In the genomic region with DNA sequence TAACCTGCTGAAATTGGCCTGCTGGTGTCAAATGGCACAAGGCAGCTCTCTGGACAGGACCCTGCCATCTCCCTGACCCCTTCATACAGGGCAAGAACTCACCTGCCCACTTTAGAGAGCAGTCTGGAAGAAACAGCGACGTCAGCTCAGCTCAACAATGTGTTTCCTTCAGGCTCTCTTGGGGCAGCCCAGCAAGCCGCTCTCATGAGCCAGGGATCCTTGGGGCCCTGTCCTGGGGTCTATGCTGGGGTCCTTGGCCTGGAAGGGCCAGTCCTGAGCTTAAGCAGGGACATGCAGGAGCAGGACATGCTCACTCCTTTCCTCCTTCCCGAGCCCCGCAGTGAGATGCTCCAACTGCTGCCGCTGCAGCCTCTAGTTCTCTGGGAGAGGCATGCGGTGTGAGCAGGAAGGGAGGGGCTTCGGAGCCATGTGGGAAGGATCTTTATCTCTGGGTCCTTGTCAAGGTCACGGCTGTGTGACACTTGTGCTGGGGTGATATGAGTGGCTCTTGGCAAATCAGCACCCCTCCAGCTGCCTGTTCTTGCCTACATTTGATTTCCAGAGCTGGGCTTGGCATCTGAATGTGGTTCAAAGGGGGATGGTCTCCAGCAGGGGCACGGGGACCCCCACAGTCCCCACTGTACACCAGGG, we compare ENCODE assay signal across 10 cellular contexts. TPM values are rescaled to one million over a fixed set of nuclear protein-coding genes. Genes with fewer than 3 reads are reported as not detected.
A peak's percentile ranks its signal among the peaks of the same experiment; 100 is the strongest.
DNase-seq lines count a peak whose midpoint lies in the region; ATAC-seq and TF ChIP-seq lines count a peak whose summit lies in the region.
"Had no signal": no experiment of that assay in that cellular context is flagged by ENCODE, and none has a peak within 500 bp of the region (broad histone marks: within the 10 kb centered on the region; RNA-seq: fewer than 3 reads in every experiment).

No MANE protein-coding gene starts in this region.

- POLR2A ChIA-PET in HCT116 (lab: Charles Lee): interaction anchor here (1.0 to 2.0 kb wide), 2 partner anchors 8 to 18 kb away, joined by 3 to 8 read pairs; no protein-coding TSS in a partner anchor
- POLR2A ChIA-PET in activated CD4-positive, alpha-beta T cell treated with anti-CD3 and anti-CD28 coated beads for 36 hours (lab: Charles Lee): no interaction called here

- intact Hi-C loops in HCT116 (cut with micrococcal nuclease): loop anchor here (2.0 kb wide), 1 partner anchor 15 kb away; no protein-coding TSS in a partner anchor
- intact Hi-C loops in adrenal gland (cut with DNase I): no loop called here
- intact Hi-C loops in spleen (cut with DNase I; ENCODE audit: low total_unique reads): no loop called here
- intact Hi-C loops in activated CD4-positive, alpha-beta T cell treated with anti-CD3 and anti-CD28 coated beads for 36 hours (cut with DNase I, micrococcal nuclease): no loop called here

- peaks cover 3% of the 10 kb centered on the region for H3K4me1 Mint-ChIP-seq in activated CD4-positive, alpha-beta T cell treated with anti-CD3 and anti-CD28 coated beads for 36 hours

- H3K9me3 ChIP-seq in HCT116 (ENCODE audit: control insufficient read depth in 1 of 2, insufficient read depth in 1 of 2, low read depth in 1 of 2, low read length in 2 of 2): no peaks in the 10 kb centered on the region
- H3K9me3 ChIP-seq in adrenal gland (replicated peaks in 1 of 3): no peaks in the 10 kb centered on the region
- H3K9me3 ChIP-seq in spleen: no peaks in the 10 kb centered on the region

- no peaks in the 10 kb centered on the region for H3K36me3 ChIP-seq in HCT116 (ENCODE audit: control insufficient read depth in 1 of 2, insufficient read depth in 2 of 2, low read length in 2 of 2)
- no peaks in the 10 kb centered on the region for H3K36me3 ChIP-seq in adrenal gland (replicated peaks in 1 of 2)
- no peaks in the 10 kb centered on the region for H3K36me3 ChIP-seq in spleen

- BruUV-seq in HCT116 (replicated peaks; lab: Mats Ljungman, UMichigan): TSS peak; percentile 30

- no peak overlapping the region for H3K27ac Mint-ChIP-seq in activated CD4-positive, alpha-beta T cell treated with anti-CD3 and anti-CD28 coated beads for 36 hours

- TF ChIP-seq CTCF in HCT116 (IDR thresholded peaks at IDR 0.05 in 2 of 3, conservative IDR thresholded peaks at IDR 0.05 in 1 of 3; ENCODE audit: borderline replicate concordance in 1 of 3, insufficient read depth in 1 of 3, low read depth in 2 of 3, low read length in 2 of 3): no peak
- peak in 1 of 6 experiments; percentile 1 for TF ChIP-seq CTCF in adrenal gland (IDR thresholded peaks at IDR 0.05)
- TF ChIP-seq CTCF in spleen (IDR thresholded peaks at IDR 0.05 in 8 of 11, conservative IDR thresholded peaks at IDR 0.05 in 3 of 11): no peak

- H3K4me3 Mint-ChIP-seq in activated CD4-positive, alpha-beta T cell treated with anti-CD3 and anti-CD28 coated beads for 36 hours: no peak overlapping the region

- WGBS in adrenal gland, 4 donors: 17 to 27% (median 21%) methylated on average over 1 to 10 of the region's 10 CpGs
- WGBS in spleen, 5 donors: 44 to 80% (median 66%) methylated on average over 9 to 10 of the region's 10 CpGs

- H3K27me3 ChIP-seq in HCT116 (ENCODE audit: insufficient read depth, low read length) (no peaks in the 10 kb centered on the region), adrenal gland (no peaks in the 10 kb centered on the region), spleen (replicated peaks in 1 of 7) (peaks cover 0 to 88% (median 20%) of the 10 kb centered on the region in 7 donors)

- H3K9ac ChIP-seq in HCT116 (ENCODE audit: low read length): peak overlapping the region; percentile 53

- peak; percentile 30 for ATAC-seq in HCT116
- ATAC-seq in activated CD4-positive, alpha-beta T cell treated with anti-CD3 and anti-CD28 coated beads for 36 hours: no peak

- peak overlapping the region; percentile 30 to 56 for H3K4me3 ChIP-seq in HCT116 (replicated peaks in 1 of 2; ENCODE audit: low read depth in 1 of 2, low read length in 2 of 2)
- peak overlapping the region; percentile 2 to 72 (median 34) for H3K4me3 ChIP-seq in adrenal gland
- peak overlapping the region; percentile 4 to 79 (median 24) for H3K4me3 ChIP-seq in spleen

- no peaks in the 10 kb centered on the region for H3K36me3 Mint-ChIP-seq in activated CD4-positive, alpha-beta T cell treated with anti-CD3 and anti-CD28 coated beads for 36 hours (ENCODE audit: low read depth)

- peak overlapping the region; percentile 92 for H3K4me2 ChIP-seq in HCT116 (ENCODE audit: low read length)

- RAD21 ChIA-PET in HCT116 (lab: Charles Lee; ENCODE audit: low non-redundant PET in 1 of 2, low total read pairs in 2 of 2, uncharacterized antibody in 2 of 2, unreplicated experiment in 2 of 2): no interaction called here

- no peaks in the 10 kb centered on the region for H3K79me2 ChIP-seq in HCT116 (ENCODE audit: insufficient read depth, low read length)

- TF ChIP-seq RAD21 in HCT116 (IDR thresholded peaks at IDR 0.05; ENCODE audit: low read depth): no peak

- H3K9me2 ChIP-seq in HCT116 (ENCODE audit: insufficient read depth): no peaks in the 10 kb centered on the region

- H2AFZ ChIP-seq in HCT116 (ENCODE audit: low read depth, low read length, poor library complexity, severe bottlenecking): peak overlapping the region; percentile 33

- TF ChIP-seq POLR2A in HCT116 (IDR thresholded peaks at IDR 0.05; ENCODE audit: borderline replicate concordance, extremely low read depth, insufficient read depth, insufficient read length): no peak
- TF ChIP-seq POLR2A in adrenal gland (IDR thresholded peaks at IDR 0.05): peak; percentile 66 to 97
- TF ChIP-seq POLR2A in spleen (IDR thresholded peaks at IDR 0.05): peak in 1 of 3 donors; percentile 51

- H3K27me3 Mint-ChIP-seq in activated CD4-positive, alpha-beta T cell treated with anti-CD3 and anti-CD28 coated beads for 36 hours: peaks cover 29% of the 10 kb centered on the region

- no peaks in the 10 kb centered on the region for H4K20me1 ChIP-seq in HCT116 (ENCODE audit: insufficient read depth)

- H3K4me1 ChIP-seq in HCT116 (ENCODE audit: control insufficient read depth in 1 of 2, insufficient read depth in 2 of 2, low read length in 2 of 2) (peaks cover 45 to 59% of the 10 kb centered on the region in 2 experiments), adrenal gland (replicated peaks in 1 of 2) (peaks cover 47 to 57% of the 10 kb centered on the region in 2 donors), spleen (peaks cover 0 to 62% (median 36%) of the 10 kb centered on the region in 6 donors)

- CTCF ChIA-PET in HCT116 (lab: Charles Lee): interaction anchor here (0.7 to 5.0 kb wide), 8 partner anchors 9 to 56 kb away, joined by 3 to 44 read pairs (median 4); a partner anchor contains a TSS
- CTCF ChIA-PET in activated CD4-positive, alpha-beta T cell treated with anti-CD3 and anti-CD28 coated beads for 36 hours (lab: Charles Lee): interaction anchor here (0.9 kb wide), 1 partner anchor 14 kb away, joined by 3 read pairs; no protein-coding TSS in a partner anchor

- peak overlapping the region; percentile 40; the same call in 1 of the 2 replicates for H3K27ac ChIP-seq in HCT116 (ENCODE audit: low read depth, low read length)
- peak overlapping the region; percentile 94 to 100 (median 95) for H3K27ac ChIP-seq in adrenal gland
- peak overlapping the region; percentile 48 to 87 (median 77) for H3K27ac ChIP-seq in spleen

- H3K9me3 Mint-ChIP-seq in activated CD4-positive, alpha-beta T cell treated with anti-CD3 and anti-CD28 coated beads for 36 hours (ENCODE audit: low read depth): no peaks in the 10 kb centered on the region

- DNase-seq in HCT116 (ENCODE audit: low read depth, low spot score): no peak
- DNase-seq in adrenal gland: peak; percentile 76 to 97 (median 94)
- peak; percentile 39 for DNase-seq in kidney tubule cell (ENCODE audit: low spot score)
- DNase-seq in spleen: peak; percentile 78
- DNase-seq in NCI-H345 (lab: John Stamatoyannopoulos, UW): no peak
- DNase-seq in NCI-H2227 treated with DMSO at 0.1 percent for 48 hours (lab: John Stamatoyannopoulos, UW): no peak
- no peak for DNase-seq in activated CD4-positive, alpha-beta T cell treated with anti-CD3 and anti-CD28 coated beads for 36 hours
- DNase-seq in NCI-H524 (lab: John Stamatoyannopoulos, UW): no peak
- DNase-seq: activated CD4-positive, alpha-beta T cell treated with anti-CD3 and anti-CD28 coated beads for 1 hour; NCI-H82 had no signal

TF ChIP-seq in HCT116, 20 proteins besides CTCF, POLR2A, EP300 and RAD21 (continues in another document):
- TF ChIP-seq, protein P1, sequence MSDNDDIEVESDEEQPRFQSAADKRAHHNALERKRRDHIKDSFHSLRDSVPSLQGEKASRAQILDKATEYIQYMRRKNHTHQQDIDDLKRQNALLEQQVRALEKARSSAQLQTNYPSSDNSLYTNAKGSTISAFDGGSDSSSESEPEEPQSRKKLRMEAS (IDR thresholded peaks at IDR 0.05): no peak
- no peak for TF ChIP-seq JUND (IDR thresholded peaks at IDR 0.05)

RNA-seq across cellular contexts. Expression of a gene that starts 3.4 kb away (rescaled TPM):
- total RNA-seq in HCT116 (2021; ENCODE audit: unreplicated experiment): 4.0 TPM
- 3.5 and 3.7 TPM in 2 replicates for polyA plus RNA-seq in HCT116 (2012)
- total RNA-seq in adrenal gland: 100 to 1,000 TPM in 6 of 8 donors, 10 to 100 TPM in 2; 74.6 to 175 (median 137) TPM
- polyA plus RNA-seq in adrenal gland: 100 to 1,000 TPM in 1 of 3 donors, 10 to 100 TPM in 2; 17.2 to 147 (median 74.4) TPM
- total RNA-seq in spleen: 100 to 1,000 TPM in 1 of 7 donors, 10 to 100 TPM in 6; 26.5 to 101 (median 69.9) TPM
- 10 to 100 TPM; 14.7 to 29.1 (median 25.3) TPM for polyA plus RNA-seq in spleen
- total RNA-seq in activated CD4-positive, alpha-beta T cell treated with anti-CD3 and anti-CD28 coated beads for 36 hours: under 1 TPM in 1 of 2 experiments, not detected in 1; 0.14 TPM

RNA-seq across cellular contexts. Expression of a gene that starts 17.8 kb away (rescaled TPM):
- total RNA-seq in HCT116 (2021; ENCODE audit: unreplicated experiment) (97.1 TPM), adrenal gland (10 to 100 TPM; 36.5 to 78.3 (median 61.5) TPM), spleen (10 to 100 TPM; 48.1 to 76.6 (median 61.2) TPM)
- polyA plus RNA-seq in HCT116 (2012): 85.2 and 106 TPM in 2 replicates
- polyA plus RNA-seq in adrenal gland (10 to 100 TPM; 10.3 to 29.5 (median 10.7) TPM), spleen (10 to 100 TPM; 11.2 to 22.1 (median 12.3) TPM)
- 10 to 100 TPM; 44.0 to 52.9 TPM for total RNA-seq in activated CD4-positive, alpha-beta T cell treated with anti-CD3 and anti-CD28 coated beads for 36 hours

RNA-seq across cellular contexts. Expression of a gene that starts 47.2 kb away (rescaled TPM):
- total RNA-seq in HCT116 (2021; ENCODE audit: unreplicated experiment): 54.2 TPM
- polyA plus RNA-seq in HCT116 (2012): 21.4 and 21.8 TPM in 2 replicates
- total RNA-seq in adrenal gland: 10 to 100 TPM; 19.0 to 87.5 (median 31.1) TPM
- 100 to 1,000 TPM in 1 of 3 donors, 10 to 100 TPM in 1, 1 to 10 TPM in 1; 8.6 to 155 (median 40.1) TPM for polyA plus RNA-seq in adrenal gland
- 100 to 1,000 TPM in 3 of 7 donors, 10 to 100 TPM in 4; 54.7 to 148 (median 99.4) TPM for total RNA-seq in spleen
- polyA plus RNA-seq in spleen: 100 to 1,000 TPM in 1 of 3 donors, 10 to 100 TPM in 2; 25.0 to 101 (median 43.6) TPM
- 10 to 100 TPM; 17.3 to 23.7 TPM for total RNA-seq in activated CD4-positive, alpha-beta T cell treated with anti-CD3 and anti-CD28 coated beads for 36 hours

RNA-seq across cellular contexts. Expression of a gene that starts 47.7 kb away (rescaled TPM):
- 389 TPM for total RNA-seq in HCT116 (2021; ENCODE audit: unreplicated experiment)
- polyA plus RNA-seq in HCT116 (2012): 454 and 562 TPM in 2 replicates
- total RNA-seq in adrenal gland: 1,000 to 10,000 TPM in 2 of 8 donors, 100 to 1,000 TPM in 6; 449 to 1,588 (median 791) TPM
- polyA plus RNA-seq in adrenal gland: 100 to 1,000 TPM; 266 to 499 (median 286) TPM
- total RNA-seq in spleen: 100 to 1,000 TPM in 5 of 7 donors, 10 to 100 TPM in 2; 85.7 to 188 (median 108) TPM
- 10 to 100 TPM; 33.6 to 58.7 (median 38.3) TPM for polyA plus RNA-seq in spleen
- total RNA-seq in activated CD4-positive, alpha-beta T cell treated with anti-CD3 and anti-CD28 coated beads for 36 hours: 10 to 100 TPM; 64.4 to 71.2 TPM

Comparison
In these comparisons a context has a peak if more than half of its experiments do, and no peak if none do; other contexts are left out.
1. DNase-seq: peak in adrenal gland (7 of 7), kidney tubule cell (single experiment) and spleen (single experiment); none in HCT116 (single experiment), NCI-H345 (single experiment), NCI-H2227 treated with DMSO at 0.1 percent for 48 hours (single experiment), activated CD4-positive, alpha-beta T cell treated with anti-CD3 and anti-CD28 coated beads for 36 hours (single experiment) and NCI-H524 (0 of 2).
2. H3K27ac ChIP-seq: peak in every context shown above with its lines; median percentile 95 in adrenal gland; 77 in spleen; 40 in HCT116.
3. Peak in every context shown above with its lines, with median percentiles within 50 percentile points of each other: H3K4me3 ChIP-seq.